In the genomic region with DNA sequence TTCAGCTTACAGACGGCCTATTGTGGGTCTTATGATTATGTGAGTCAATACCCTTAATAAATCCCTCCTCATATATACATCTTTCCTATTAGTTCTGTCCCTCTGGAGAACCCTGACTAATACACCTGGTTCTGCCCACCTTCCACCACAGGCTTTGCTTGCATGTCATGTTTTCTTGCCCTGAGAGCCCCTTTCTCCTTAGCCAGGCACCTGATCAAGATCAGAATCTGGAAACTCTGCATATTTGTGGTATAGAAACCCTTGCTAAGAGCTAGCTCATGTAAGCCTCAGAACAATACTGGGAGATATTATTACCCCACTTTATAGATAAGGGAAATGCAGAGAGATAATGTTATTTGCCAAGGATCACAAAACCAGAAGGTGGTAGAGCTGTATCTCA, we compare ENCODE assay signal across 23 cellular contexts. TPM values are rescaled to one million over a fixed set of nuclear protein-coding genes. Genes with fewer than 3 reads are reported as not detected.
DNase-seq lines count a peak whose midpoint lies in the region; ATAC-seq and TF ChIP-seq lines count a peak whose summit lies in the region.
"Had no signal": no experiment of that assay in that cellular context is flagged by ENCODE, and none has a peak within 500 bp of the region (broad histone marks: within the 10 kb centered on the region; RNA-seq: fewer than 3 reads in every experiment).

No MANE protein-coding gene starts in this region.

- no peak overlapping the region for H2AK5ac ChIP-seq in mesendoderm (ENCODE audit: low read length)

- no peaks in the 10 kb centered on the region for H4K20me1 ChIP-seq in PC-9 (ENCODE audit: insufficient read depth)
- H4K20me1 ChIP-seq: BLaER1 had no signal

- no peak overlapping the region for H3K4ac ChIP-seq in mesendoderm (ENCODE audit: low read depth, low read length)

- H3K9me3 ChIP-seq in PC-9 (ENCODE audit: insufficient read depth, low read depth): no peaks in the 10 kb centered on the region
- H3K9me3 ChIP-seq: BE2C, BLaER1 had no signal

- TF ChIP-seq CTCF in PC-9 (conservative IDR thresholded peaks at IDR 0.05) (no peak), fibroblast of the aortic adventitia (IDR thresholded peaks at IDR 0.05; ENCODE audit: insufficient read depth, low read length) (no peak)

- H3K4me1 ChIP-seq in PC-9 (replicated peaks; ENCODE audit: insufficient read depth) (no peaks in the 10 kb centered on the region), mesendoderm (ENCODE audit: control insufficient read depth, low read depth, low read length) (no peaks in the 10 kb centered on the region)
- H3K4me1 ChIP-seq: BE2C, BLaER1 had no signal

- H3K36me3 ChIP-seq in PC-9 (ENCODE audit: low read depth): no peaks in the 10 kb centered on the region
- no peaks in the 10 kb centered on the region for H3K36me3 ChIP-seq in mesendoderm (ENCODE audit: control insufficient read depth, insufficient read depth, low read length)
- H3K36me3 ChIP-seq: BE2C, BLaER1 had no signal

- CTCF ChIA-PET in PC-9 (lab: Charles Lee): no interaction called here

- H3K79me2 ChIP-seq in PC-9 (ENCODE audit: low read depth) (no peaks in the 10 kb centered on the region), mesendoderm (ENCODE audit: control insufficient read depth, insufficient read depth, low read length) (no peaks in the 10 kb centered on the region)

- H3K9me2 ChIP-seq in PC-9 (ENCODE audit: insufficient read depth): no peaks in the 10 kb centered on the region

- no peak overlapping the region for H2BK5ac ChIP-seq in mesendoderm (ENCODE audit: low read length)

- POLR2A ChIA-PET in PC-9 (lab: Charles Lee; ENCODE audit: unreplicated experiment): interaction anchor here (0.6 kb wide), 1 partner anchor 18 kb away, joined by 4 read pairs; no protein-coding TSS in a partner anchor

- intact Hi-C loops in PC-9 (cut with micrococcal nuclease; ENCODE audit: unreplicated experiment): no loop called here

- ATAC-seq in GM18498 (IDR thresholded peaks at IDR 0.05; ENCODE audit: unreplicated experiment) (no peak), HG03469 (IDR thresholded peaks at IDR 0.05; ENCODE audit: unreplicated experiment) (no peak)
- ATAC-seq: GM12878 had no signal

- H3K23ac ChIP-seq in mesendoderm (ENCODE audit: low read length): no peak overlapping the region

- no peak overlapping the region for H2BK15ac ChIP-seq in mesendoderm (replicated peaks; ENCODE audit: low read depth)

- H3K56ac ChIP-seq in mesendoderm (ENCODE audit: low read length): no peak overlapping the region

- no peak overlapping the region for H2AFZ ChIP-seq in PC-9

- H3K27ac ChIP-seq in PC-9: no peak overlapping the region
- no peak overlapping the region for H3K27ac ChIP-seq in mesendoderm (ENCODE audit: low read depth, low read length)
- H3K27ac ChIP-seq: BLaER1 had no signal

- peak; percentile 45 to 71 for DNase-seq in PC-9
- peak; percentile 2 for DNase-seq in fibroblast of the aortic adventitia (ENCODE audit: low read depth)
- DNase-seq in mesendoderm: peak; percentile 22
- no peak for DNase-seq in NOMO-1 (lab: John Stamatoyannopoulos, UW; ENCODE audit: unreplicated experiment in 2 of 2)
- no peak for DNase-seq in COR-L47 (lab: John Stamatoyannopoulos, UW)
- DNase-seq: 8988T; ACHN; BE2C; C1 segment of cervical spinal cord; CD4-positive, alpha-beta memory T cell; CD4-positive, CD25-positive, alpha-beta regulatory T cell; CD8-positive, alpha-beta memory T cell; DMS 273 treated with DMSO at 0.1 percent for 48 hours; DMS153; DMS53; DMS79; DND-41; EL; GDM1 had no signal

- H3K4me2 ChIP-seq in PC-9 (no peak overlapping the region), mesendoderm (ENCODE audit: low read length) (no peak overlapping the region)
- H3K4me2 ChIP-seq: BLaER1 had no signal

- no peaks in the 10 kb centered on the region for H3K79me1 ChIP-seq in mesendoderm (ENCODE audit: low read length)

- H3K27me3 ChIP-seq in PC-9 (ENCODE audit: insufficient read depth, low read depth) (peaks cover 14% of the 10 kb centered on the region; the same call in 1 of the 2 replicates), mesendoderm (ENCODE audit: insufficient read depth, low read length, poor library complexity) (no peaks in the 10 kb centered on the region)
- H3K27me3 ChIP-seq: BE2C, BLaER1 had no signal

- no peak overlapping the region for H3K4me3 ChIP-seq in PC-9
- no peak overlapping the region for H3K4me3 ChIP-seq in fibroblast of the aortic adventitia (ENCODE audit: low read depth, low read length)
- no peak overlapping the region for H3K4me3 ChIP-seq in mesendoderm (ENCODE audit: low read length)
- H3K4me3 ChIP-seq: BLaER1, GM12878 had no signal

- no peaks in the 10 kb centered on the region for H3F3A ChIP-seq in PC-9 (ENCODE audit: insufficient read depth, low read depth)

- no peak overlapping the region for H4K5ac ChIP-seq in mesendoderm (ENCODE audit: low read length)

- H2BK120ac ChIP-seq in mesendoderm (ENCODE audit: low read depth, low read length): no peak overlapping the region

- no peak overlapping the region for H3K18ac ChIP-seq in mesendoderm (ENCODE audit: low read length)

- no peak overlapping the region for H4K8ac ChIP-seq in mesendoderm (ENCODE audit: low read depth, low read length)

- no TSS peak for BruUV-seq in PC-9 (replicated peaks; lab: Mats Ljungman, UMichigan)

- no CpG with 5 or more reads among the region's 1 CpG for WGBS in mesendoderm (ENCODE audit: extremely low coverage, insufficient coverage, low lambda C conversion rate)

- no peak overlapping the region for H3K9ac ChIP-seq in mesendoderm (ENCODE audit: low read length)
- H3K9ac ChIP-seq: BLaER1 had no signal

RNA-seq across cellular contexts. Expression of a gene that starts 52.9 kb away (rescaled TPM):
- total RNA-seq in PC-9 (2021) (186 and 300 TPM in 2 replicates), fibroblast of the aortic adventitia (ENCODE audit: low replicate concordance) (67.9 and 80.1 TPM in 2 replicates)
- polyA plus RNA-seq in mesendoderm (2013, experiment 1 of 2): 27.4 TPM
- polyA plus RNA-seq in mesendoderm (2013, experiment 2 of 2): 28.8 TPM
- polyA plus RNA-seq: CD8-positive, alpha-beta memory T cell had no signal

Comparison
In these comparisons a context has a peak if more than half of its experiments do, and no peak if none do; other contexts are left out.
1. DNase-seq: peak in PC-9 (2 of 2), fibroblast of the aortic adventitia (single experiment) and mesendoderm (single experiment); none in NOMO-1 (0 of 2) and COR-L47 (single experiment).